1 cellular context compared by ENCODE assay signal in genomic region chr7:135977020-135977741, GRCh38.
TF ChIP-seq lines count a peak whose summit lies in the region.

TSS of gene MTPN (minus strand) at chr7:135977359. CDS start at chr7:135977100, 259 bp downstream.

TF ChIP-seq in GM23338, 12 proteins besides CTCF, POLR2A, EP300 and RAD21 (continued from another document):
- no peak for TF ChIP-seq ZNF462 (CRISPR knock-in tag; IDR thresholded peaks at IDR 0.05)
